Comparison of ENCODE assay signal across 8 cellular contexts in the genomic region with DNA sequence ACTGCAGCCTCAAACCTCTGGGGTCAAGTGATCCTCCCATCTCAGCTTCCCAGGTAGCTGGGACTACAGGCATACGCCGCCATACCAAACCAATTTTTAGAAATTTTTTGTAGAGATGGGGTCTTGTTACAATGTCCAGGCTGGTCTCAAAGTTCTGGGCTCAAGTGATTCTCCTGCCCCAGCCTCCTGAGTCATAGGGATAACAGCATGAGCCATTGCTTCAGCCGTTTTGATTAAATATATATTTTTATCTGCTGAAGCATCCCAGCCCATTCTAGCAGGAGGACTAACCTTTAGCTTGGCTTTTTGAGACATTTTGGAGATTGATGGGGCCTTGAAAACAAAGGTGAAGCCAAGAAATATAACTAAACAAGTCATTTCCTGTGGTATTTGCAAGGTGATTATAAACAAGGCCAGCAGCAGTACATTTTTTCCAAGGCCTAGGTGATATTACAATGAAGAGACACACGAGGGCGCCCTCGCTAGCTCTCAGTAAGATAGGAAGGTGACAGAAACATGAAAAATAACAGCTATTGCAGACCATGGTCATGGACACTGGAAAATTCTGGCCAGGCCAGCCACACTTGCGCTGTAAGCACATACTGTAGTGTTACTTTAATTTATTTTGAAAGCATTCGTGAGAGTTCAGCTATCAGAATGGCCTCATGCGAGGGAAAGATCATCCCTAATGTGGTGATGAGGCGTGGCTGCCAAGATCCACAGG.
DNase-seq lines count a peak whose midpoint lies in the region; ATAC-seq lines count a peak whose summit lies in the region.

No MANE protein-coding gene starts in this region.

- H3K4me3 Mint-ChIP-seq in T-helper 2 cell treated with Interferon-gamma antibody and Interleukin-4, amounts not matched to agents 5 μg/mL and 100 μg/mL, for 36 hours = no peak overlapping the region

- no peaks in the 10 kb centered on the region for H3K9me3 Mint-ChIP-seq in T-helper 2 cell treated with Interferon-gamma antibody and Interleukin-4, amounts not matched to agents 5 μg/mL and 100 μg/mL, for 36 hours

- ATAC-seq in GM21825 (IDR thresholded peaks at IDR 0.05; ENCODE audit: unreplicated experiment) = no peak

- peaks cover 38% of the 10 kb centered on the region for H3K36me3 Mint-ChIP-seq in T-helper 2 cell treated with Interferon-gamma antibody and Interleukin-4, amounts not matched to agents 5 μg/mL and 100 μg/mL, for 36 hours (ENCODE audit: low read depth)

- DNase-seq in AG08395 (ENCODE audit: low spot score) = peak; percentile 76
- peak; percentile 40 for DNase-seq in GM19240 (ENCODE audit: insufficient read length, low spot score)
- DNase-seq in NCI-H1694 (lab: John Stamatoyannopoulos, UW) = peak; percentile 93
- DNase-seq in T-helper 2 cell treated with Interferon-gamma antibody and Interleukin-4, amounts not matched to agents 5 μg/mL and 100 μg/mL, for 36 hours (ENCODE audit: low spot score) = peak; percentile 60
- peak; percentile 28 for DNase-seq in amniotic stem cell (lab: John Stamatoyannopoulos, UW)
- DNase-seq in iPS DF 4.7 (ENCODE audit: extremely low read depth, low spot score) = peak; percentile 19
- DNase-seq in stimulated activated CD4-positive, alpha-beta T cell treated with anti-CD3 and anti-CD28 coated beads, Interleukin-12 subunit alpha, Interleukin-12 subunit beta, amount 100 ng/mL, for 4 hours = peak; percentile 60

- H3K4me1 Mint-ChIP-seq in T-helper 2 cell treated with Interferon-gamma antibody and Interleukin-4, amounts not matched to agents 5 μg/mL and 100 μg/mL, for 36 hours (ENCODE audit: low read depth) = peaks cover 20% of the 10 kb centered on the region

- H3K27ac Mint-ChIP-seq in T-helper 2 cell treated with Interferon-gamma antibody and Interleukin-4, amounts not matched to agents 5 μg/mL and 100 μg/mL, for 36 hours = peak overlapping the region; percentile 91

- no peaks in the 10 kb centered on the region for H3K27me3 Mint-ChIP-seq in T-helper 2 cell treated with Interferon-gamma antibody and Interleukin-4, amounts not matched to agents 5 μg/mL and 100 μg/mL, for 36 hours (ENCODE audit: low read depth)

Comparison
In these comparisons a context has a peak if more than half of its experiments do, and no peak if none do; other contexts are left out.
1. DNase-seq: peak in every context shown above with its lines; median percentile 93 in NCI-H1694; 76 in AG08395; 60 in T-helper 2 cell treated with Interferon-gamma antibody and Interleukin-4, amounts not matched to agents 5 μg/mL and 100 μg/mL, for 36 hours; 60 in stimulated activated CD4-positive, alpha-beta T cell treated with anti-CD3 and anti-CD28 coated beads, Interleukin-12 subunit alpha, Interleukin-12 subunit beta, amount 100 ng/mL, for 4 hours; 40 in GM19240; 28 in amniotic stem cell; 19 in iPS DF 4.7.